In genomic region chr12:14394317-14395058, GRCh38 we compare ENCODE assay signal across 8 cellular contexts. TPM values are rescaled to one million over a fixed set of nuclear protein-coding genes. Genes with fewer than 3 reads are reported as not detected.
DNase-seq lines count a peak whose midpoint lies in the region; ATAC-seq and TF ChIP-seq lines count a peak whose summit lies in the region.

No MANE protein-coding gene starts in this region.

- H3K4me1 Mint-ChIP-seq in brain (peaks cover 70% of the 10 kb centered on the region), immature natural killer cell (peaks cover 88 to 100% of the 10 kb centered on the region in 2 donors)

- H3K4me2 ChIP-seq in OCI-LY3 (ENCODE audit: low read length): peak overlapping the region; percentile 87
- H3K4me2 ChIP-seq in smooth muscle cell: peak overlapping the region; percentile 78

- H4K20me1 ChIP-seq in OCI-LY3 (ENCODE audit: insufficient read depth, low read length) (no peaks in the 10 kb centered on the region), smooth muscle cell (ENCODE audit: low read depth) (no peaks in the 10 kb centered on the region)

- peaks cover 83% of the 10 kb centered on the region for H3K36me3 Mint-ChIP-seq in brain
- H3K36me3 Mint-ChIP-seq in immature natural killer cell: peaks cover 0 to 11% (median 8%) of the 10 kb centered on the region in 3 donors

- H3K9me3 ChIP-seq in OCI-LY3 (ENCODE audit: insufficient read depth, low read length): no peaks in the 10 kb centered on the region; the same call in 1 of the 2 replicates
- H3K9me3 ChIP-seq in smooth muscle cell (replicated peaks; ENCODE audit: low read depth): no peaks in the 10 kb centered on the region

- H3F3A ChIP-seq in smooth muscle cell (ENCODE audit: low read depth): peaks cover 18% of the 10 kb centered on the region

- H3K27ac Mint-ChIP-seq in brain (peak overlapping the region; percentile 88 to 96 (median 93)), immature natural killer cell (peak overlapping the region; percentile 92 to 99 (median 95))

- peaks cover 50% of the 10 kb centered on the region for H3K4me1 ChIP-seq in OCI-LY3 (ENCODE audit: low read length)
- H3K4me1 ChIP-seq in smooth muscle cell (ENCODE audit: low read depth): peaks cover 58% of the 10 kb centered on the region

- H3K4me3 Mint-ChIP-seq in brain (peak overlapping the region; percentile 68 to 83 (median 79)), immature natural killer cell (peak overlapping the region; percentile 68 to 93 (median 79))

- H3K27ac ChIP-seq in OCI-LY3 (ENCODE audit: low read length) (peak overlapping the region; percentile 98), smooth muscle cell (ENCODE audit: low read depth) (peak overlapping the region; percentile 84)

- DNase-seq in GM03348 (ENCODE audit: low spot score) (peak; percentile 16), immature natural killer cell (peak; percentile 63 to 72 (median 71)), smooth muscle cell (lab: John Stamatoyannopoulos, UW; ENCODE audit: unreplicated experiment) (no peak), foreskin melanocyte (no peak)

- H2AFZ ChIP-seq in OCI-LY3 (ENCODE audit: low read depth, low read length): no peak overlapping the region
- no peak overlapping the region for H2AFZ ChIP-seq in smooth muscle cell (ENCODE audit: low read depth)

- H3K79me2 ChIP-seq in OCI-LY3 (ENCODE audit: low read length): peaks cover 82% of the 10 kb centered on the region
- H3K79me2 ChIP-seq in smooth muscle cell (ENCODE audit: low read depth): peaks cover 96% of the 10 kb centered on the region

- H3K36me3 ChIP-seq in OCI-LY3 (replicated peaks; ENCODE audit: low read depth, low read length) (peaks cover 36% of the 10 kb centered on the region), smooth muscle cell (ENCODE audit: low read depth) (no peaks in the 10 kb centered on the region)

- TF ChIP-seq CTCF in OCI-LY3 (IDR thresholded peaks at IDR 0.05; ENCODE audit: low read depth, low read length): no peak
- no peak for TF ChIP-seq CTCF in brain (conservative IDR thresholded peaks at IDR 0.05)
- TF ChIP-seq CTCF in smooth muscle cell (IDR thresholded peaks at IDR 0.05; ENCODE audit: borderline replicate concordance, insufficient read depth, poor library complexity, severe bottlenecking): no peak

- H3K27me3 ChIP-seq in OCI-LY3 (ENCODE audit: low read depth, low read length): no peaks in the 10 kb centered on the region
- no peaks in the 10 kb centered on the region for H3K27me3 ChIP-seq in smooth muscle cell (ENCODE audit: low read depth)

- H3K9ac ChIP-seq in OCI-LY3 (ENCODE audit: low read length) (peak overlapping the region; percentile 74), smooth muscle cell (ENCODE audit: low read depth) (no peak overlapping the region)

- H3K9me3 Mint-ChIP-seq in brain: peaks cover 38 to 65% (median 49%) of the 10 kb centered on the region in 5 experiments
- no peaks in the 10 kb centered on the region for H3K9me3 Mint-ChIP-seq in immature natural killer cell

- ATAC-seq in GM21390 (IDR thresholded peaks at IDR 0.05; ENCODE audit: unreplicated experiment) (peak; percentile 65), HG03575 (IDR thresholded peaks at IDR 0.05; ENCODE audit: extremely low read depth, insufficient number of reproducible peaks, low FRiP score, unreplicated experiment) (peak; percentile 40)

- H3K27me3 Mint-ChIP-seq in brain: no peaks in the 10 kb centered on the region
- H3K27me3 Mint-ChIP-seq in immature natural killer cell (ENCODE audit: low read depth in 3 of 3): peaks cover 0 to 2% (median 2%) of the 10 kb centered on the region in 3 donors

- WGBS in smooth muscle cell (ENCODE audit: low lambda C conversion rate): 12% methylated on average over 3 of the region's 3 CpGs

- H3K4me3 ChIP-seq in OCI-LY3 (ENCODE audit: low read length) (peak overlapping the region; percentile 72), smooth muscle cell (peak overlapping the region; percentile 32)

RNA-seq across cellular contexts. Expression of gene ATF7IP, which starts 29.0 kb away (rescaled TPM):
- polyA plus RNA-seq in brain (ENCODE audit: insufficient read depth, low read depth, low replicate concordance) (23.9 TPM), immature natural killer cell (100 to 1,000 TPM in 1 of 3 donors, 10 to 100 TPM in 2; 47.9 to 114 (median 84.9) TPM), smooth muscle cell (27.5 and 32.3 TPM in 2 replicates)
- total RNA-seq in smooth muscle cell: 66.8 and 74.6 TPM in 2 replicates

Comparison
In these comparisons a context has a peak if more than half of its experiments do, and no peak if none do; other contexts are left out.
1. DNase-seq: peak in GM03348 (single experiment) and immature natural killer cell (3 of 3); none in smooth muscle cell (single experiment) and foreskin melanocyte (single experiment).